In genomic region chr1:119861547-119861946, GRCh38 we compare ENCODE assay signal across 17 cellular contexts. TPM values are rescaled to one million over a fixed set of nuclear protein-coding genes. Genes with fewer than 3 reads are reported as not detected.
A peak's percentile ranks its signal among the peaks of the same experiment; 100 is the strongest.
DNase-seq lines count a peak whose midpoint lies in the region; ATAC-seq and TF ChIP-seq lines count a peak whose summit lies in the region.
"Had no signal": no experiment of that assay in that cellular context is flagged by ENCODE, and none has a peak within 500 bp of the region (broad histone marks: within the 10 kb centered on the region; RNA-seq: fewer than 3 reads in every experiment).

No MANE protein-coding gene starts in this region.

- DNase-seq in DMS 273 (lab: John Stamatoyannopoulos, UW; ENCODE audit: unreplicated experiment), result peak; percentile 13
- no peak for DNase-seq in DMS 273 treated with DMSO at 0.1 percent for 48 hours (lab: John Stamatoyannopoulos, UW)
- DNase-seq in HT-29 (ENCODE audit: low spot score), result peak; percentile 38
- peak; percentile 20 for DNase-seq in PC-3
- no peak for DNase-seq in dorsolateral prefrontal cortex
- no peak for DNase-seq in foreskin fibroblast
- DNase-seq in GM13977 (ENCODE audit: low spot score), result no peak
- DNase-seq: 8988T; AML-193; C1 segment of cervical spinal cord; CD4-positive, alpha-beta memory T cell; DND-41; GDM1 had no signal

- no peak overlapping the region for H3K4me3 ChIP-seq in PC-3 (ENCODE audit: low read length)
- H3K4me3 ChIP-seq in dorsolateral prefrontal cortex, result no peak overlapping the region
- H3K4me3 ChIP-seq in foreskin fibroblast (ENCODE audit: low read depth in 1 of 2, low read length in 2 of 2), result no peak overlapping the region
- H3K4me3 ChIP-seq: HAP-1 had no signal

- H3K27me3 ChIP-seq in PC-3 (ENCODE audit: low read length) (no peaks in the 10 kb centered on the region), dorsolateral prefrontal cortex (peaks cover 0 to 6% (median 0%) of the 10 kb centered on the region in 45 donors)

- in situ Hi-C loops in GM13977 (cut with MboI; ENCODE audit: low pct_unique_long_range_greater_than_20kb, low sequenced_read_pairs, unreplicated experiment), result no loop called here

- no peak overlapping the region for H3K4me3 Mint-ChIP-seq in nephron
- H3K4me3 Mint-ChIP-seq: CD4-positive, alpha-beta memory T cell had no signal

- H4K20me1 ChIP-seq in PC-3 (ENCODE audit: low read length), result no peaks in the 10 kb centered on the region

- H3K27ac ChIP-seq in PC-3 (ENCODE audit: low read length) (no peak overlapping the region), dorsolateral prefrontal cortex (no peak overlapping the region)

- no TSS peak for BruUV-seq in PC-3 (replicated peaks; lab: Mats Ljungman, UMichigan)

- H3K27me3 Mint-ChIP-seq in nephron (ENCODE audit: low read depth), result no peaks in the 10 kb centered on the region

- H3K36me3 Mint-ChIP-seq in nephron (ENCODE audit: low read depth), result no peaks in the 10 kb centered on the region
- H3K36me3 Mint-ChIP-seq: CD4-positive, alpha-beta memory T cell had no signal

- H3K9me3 ChIP-seq in PC-3 (ENCODE audit: low read length), result no peaks in the 10 kb centered on the region
- H3K9me3 ChIP-seq: HAP-1 had no signal

- no peaks in the 10 kb centered on the region for H3K9me3 Mint-ChIP-seq in nephron
- H3K9me3 Mint-ChIP-seq: CD4-positive, alpha-beta memory T cell had no signal

- TF ChIP-seq CTCF in PC-3 (conservative IDR thresholded peaks at IDR 0.05; ENCODE audit: low read depth, low read length) (no peak), nephron (IDR thresholded peaks at IDR 0.05; ENCODE audit: unreplicated experiment in 3 of 3) (no peak), dorsolateral prefrontal cortex (IDR thresholded peaks at IDR 0.05 in 54 of 56, conservative IDR thresholded peaks at IDR 0.05 in 2 of 56; ENCODE audit: low read depth in 1 of 56, partially characterized antibody in 56 of 56) (no peak), foreskin fibroblast (IDR thresholded peaks at IDR 0.05; ENCODE audit: low read depth, low read length) (no peak), GM13977 (IDR thresholded peaks at IDR 0.05; ENCODE audit: extremely low read depth, insufficient read depth, missing control alignments) (no peak)

- peaks cover 29% of the 10 kb centered on the region for H3K4me1 ChIP-seq in PC-3 (ENCODE audit: insufficient read depth, low read length)
- H3K4me1 ChIP-seq: HAP-1 had no signal

- intact Hi-C loops in PC-3 (cut with micrococcal nuclease), result no loop called here
- intact Hi-C loops in dorsolateral prefrontal cortex (cut with DNase I), result no loop called here

- H3K4me2 ChIP-seq in PC-3 (ENCODE audit: low read length), result no peak overlapping the region

- POLR2A ChIA-PET in PC-3 (lab: Charles Lee; ENCODE audit: unreplicated experiment), result no interaction called here

- H3K79me2 ChIP-seq in PC-3 (ENCODE audit: low read length), result no peaks in the 10 kb centered on the region

- H3K9me2 ChIP-seq in PC-3 (replicated peaks; ENCODE audit: low read length), result no peaks in the 10 kb centered on the region

- CTCF ChIA-PET in PC-3 (lab: Charles Lee), result no interaction called here

- peaks cover 32% of the 10 kb centered on the region for H3K4me1 Mint-ChIP-seq in nephron

- no peak overlapping the region for H2AFZ ChIP-seq in PC-3 (ENCODE audit: low read length)

- H3K36me3 ChIP-seq in PC-3 (ENCODE audit: low read depth, low read length), result no peaks in the 10 kb centered on the region
- H3K36me3 ChIP-seq: HAP-1 had no signal

- peak overlapping the region in 2 of 3 experiments; percentile 73 to 89 for H3K27ac Mint-ChIP-seq in nephron
- H3K27ac Mint-ChIP-seq: CD4-positive, alpha-beta memory T cell had no signal

- H3F3A ChIP-seq in PC-3 (ENCODE audit: low read length, unreplicated experiment), result no peaks in the 10 kb centered on the region

- no peak for ATAC-seq in PC-3
- ATAC-seq: HepG2 had no signal

- H3K9ac ChIP-seq in PC-3 (ENCODE audit: low read length), result no peak overlapping the region

RNA-seq across cellular contexts. Expression of gene ADAM30, which starts 34.8 kb away (rescaled TPM):
- total RNA-seq in HT-29 (2014; rRNA removed; shearing (Covaris generic)), result not detected in 2 replicates
- total RNA-seq in PC-3 (2014; rRNA removed) (not detected in 2 replicates), dorsolateral prefrontal cortex (not detected)
- total RNA-seq: CD4-positive, alpha-beta memory T cell; H1; HepG2 had no signal

RNA-seq across cellular contexts. Expression of gene REG4, which starts 50.3 kb away (rescaled TPM):
- total RNA-seq in HT-29 (2014; rRNA removed; shearing (Covaris generic)), result 12.4 and 12.8 TPM in 2 replicates
- total RNA-seq in PC-3 (2014; rRNA removed) (0.40 and 0.87 TPM in 2 replicates), dorsolateral prefrontal cortex (not detected)
- total RNA-seq: H1, HepG2 had no signal

Comparison
In these comparisons a context has a peak if more than half of its experiments do, and no peak if none do; other contexts are left out.
1. DNase-seq: peak in DMS 273 (single experiment), HT-29 (single experiment) and PC-3 (single experiment); none in DMS 273 treated with DMSO at 0.1 percent for 48 hours (single experiment), dorsolateral prefrontal cortex (0 of 10), foreskin fibroblast (0 of 2) and GM13977 (single experiment).